Comparison of ENCODE assay signal across 20 cellular contexts in the genomic region with DNA sequence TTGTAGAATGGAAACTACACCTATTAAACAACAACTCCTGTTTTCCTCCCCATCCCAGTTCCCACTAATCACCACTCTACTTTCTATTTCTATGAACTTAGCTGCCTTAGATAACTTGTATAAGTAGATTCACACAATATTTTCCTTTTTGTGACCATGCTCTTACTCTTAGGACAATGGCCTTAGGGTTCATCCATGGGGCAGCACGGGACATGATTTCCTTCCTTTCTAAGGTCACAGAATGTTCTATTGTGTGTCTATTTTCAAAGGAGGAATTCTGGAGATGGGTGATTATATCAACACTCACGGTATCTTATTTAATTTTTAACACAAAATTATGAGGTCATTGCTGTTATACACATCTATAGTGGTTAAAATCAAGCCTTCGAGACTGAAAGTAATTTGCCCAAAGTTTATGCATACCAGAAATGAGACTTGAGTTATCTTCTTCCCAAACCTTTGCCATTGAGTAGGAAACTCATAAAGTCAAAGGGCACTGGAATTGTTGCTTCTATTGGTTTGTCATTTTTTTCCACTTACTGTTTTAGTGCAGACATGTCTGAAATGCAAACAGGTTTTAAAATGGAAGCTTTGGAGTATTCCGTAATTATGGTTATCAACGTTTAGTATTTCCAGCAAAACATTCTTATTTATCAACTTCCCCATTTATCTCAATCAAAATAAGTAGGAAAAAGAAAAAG. TPM values are rescaled to one million over a fixed set of nuclear protein-coding genes. Genes with fewer than 3 reads are reported as not detected.
DNase-seq lines count a peak whose midpoint lies in the region; ATAC-seq, FAIRE-seq and TF ChIP-seq lines count a peak whose summit lies in the region.
"Had no signal": no experiment of that assay in that cellular context is flagged by ENCODE, and none has a peak within 500 bp of the region (broad histone marks: within the 10 kb centered on the region; RNA-seq: fewer than 3 reads in every experiment).

No MANE protein-coding gene starts in this region.

- 57 to 63% methylated on average over 5 of the region's 5 CpGs for WGBS in upper lobe of left lung, 2 donors

- FAIRE-seq in RCC 7860 (lab: Jason Lieb, UNC) (peak; percentile 63), endothelial cell of umbilical vein (lab: Jason Lieb, UNC) (peak; percentile 35)
- FAIRE-seq: D721Med, GM12892, GM19239, H1 had no signal

- dilution Hi-C loops in endothelial cell of umbilical vein (cut with MboI; ENCODE audit: extremely low pct_ligation_motif_present, low sequenced_read_pairs) = no loop called here

- no peaks in the 10 kb centered on the region for H3K9me1 ChIP-seq in endothelial cell of umbilical vein (replicated peaks; ENCODE audit: control insufficient read depth, extremely low read depth, insufficient read depth, low read length)

- H3K79me2 ChIP-seq in endothelial cell of umbilical vein (ENCODE audit: control insufficient read depth, insufficient read depth, low read length) = no peaks in the 10 kb centered on the region

- TF ChIP-seq CTCF in left ventricle myocardium inferior (IDR thresholded peaks at IDR 0.05; ENCODE audit: borderline replicate concordance) (no peak), endothelial cell of umbilical vein (IDR thresholded peaks at IDR 0.05; ENCODE audit: extremely low read depth in 1 of 2, insufficient read depth in 1 of 2, low read depth in 1 of 2, low read length in 2 of 2) (no peak), upper lobe of left lung (IDR thresholded peaks at IDR 0.05) (no peak)

- no TSS peak for BruUV-seq in endothelial cell of umbilical vein (replicated peaks; lab: Mats Ljungman, UMichigan)

- H3K4me1 ChIP-seq in left ventricle myocardium inferior (peaks cover 6% of the 10 kb centered on the region), endothelial cell of umbilical vein (ENCODE audit: control insufficient read depth, extremely low read depth, insufficient read depth, low read length) (peaks cover 13% of the 10 kb centered on the region), upper lobe of left lung (no peaks in the 10 kb centered on the region)
- H3K4me1 ChIP-seq: HAP-1 had no signal

- peak overlapping the region; percentile 1 for H3K4me2 ChIP-seq in endothelial cell of umbilical vein (ENCODE audit: insufficient read depth, low read length)

- CTCF ChIA-PET in endothelial cell of umbilical vein (lab: Charles Lee) = no interaction called here

- H3K4me3 ChIP-seq in left ventricle myocardium inferior = no peak overlapping the region
- no peak overlapping the region for H3K4me3 ChIP-seq in endothelial cell of umbilical vein (replicated peaks in 1 of 3; ENCODE audit: insufficient read depth in 1 of 3, low read depth in 1 of 3, low read length in 3 of 3)
- no peak overlapping the region for H3K4me3 ChIP-seq in upper lobe of left lung
- H3K4me3 ChIP-seq: BLaER1 treated with 17β-estradiol and CSF1 and Interleukin-3, amounts not matched to agents 10 nM and 100 nM; HAP-1 had no signal

- POLR2A ChIA-PET in endothelial cell of umbilical vein (lab: Charles Lee) = no interaction called here

- H3K9ac ChIP-seq in endothelial cell of umbilical vein (replicated peaks; ENCODE audit: extremely low read depth, insufficient read depth, low read length) = no peak overlapping the region
- H3K9ac ChIP-seq: BLaER1 treated with 17β-estradiol and CSF1 and Interleukin-3, amounts not matched to agents 10 nM and 100 nM had no signal

- H3K27ac ChIP-seq in left ventricle myocardium inferior (replicated peaks) (peak overlapping the region; percentile 82), endothelial cell of umbilical vein (ENCODE audit: insufficient read depth, low read depth, low read length) (no peak overlapping the region), upper lobe of left lung (peak overlapping the region in 1 of 4 donors; percentile 48)
- H3K27ac ChIP-seq: BLaER1 treated with 17β-estradiol and CSF1 and Interleukin-3, amounts not matched to agents 10 nM and 100 nM; HL-60 had no signal

- no peaks in the 10 kb centered on the region for H4K20me1 ChIP-seq in endothelial cell of umbilical vein (replicated peaks; ENCODE audit: control insufficient read depth, extremely low read depth, insufficient read depth, low read length)
- H4K20me1 ChIP-seq: BLaER1 treated with 17β-estradiol and CSF1 and Interleukin-3, amounts not matched to agents 10 nM and 100 nM had no signal

- H3K36me3 ChIP-seq in left ventricle myocardium inferior = no peaks in the 10 kb centered on the region
- H3K36me3 ChIP-seq in endothelial cell of umbilical vein (ENCODE audit: control insufficient read depth in 2 of 2, extremely low read depth in 1 of 2, insufficient read depth in 2 of 2, low read length in 2 of 2) = no peaks in the 10 kb centered on the region
- H3K36me3 ChIP-seq in upper lobe of left lung = no peaks in the 10 kb centered on the region
- H3K36me3 ChIP-seq: BLaER1 treated with 17β-estradiol and CSF1 and Interleukin-3, amounts not matched to agents 10 nM and 100 nM; HAP-1 had no signal

- ATAC-seq in Right ventricle myocardium inferior = no peak
- no peak for ATAC-seq in upper lobe of left lung (ENCODE audit: low FRiP score in 2 of 2)
- ATAC-seq in HG02884 (IDR thresholded peaks at IDR 0.05; ENCODE audit: unreplicated experiment) = no peak

- peak overlapping the region; percentile 11 for H2AFZ ChIP-seq in endothelial cell of umbilical vein (ENCODE audit: low read depth, low read length)

- H3K27me3 ChIP-seq in left ventricle myocardium inferior (ENCODE audit: low read depth) = peaks cover 7% of the 10 kb centered on the region
- no peaks in the 10 kb centered on the region for H3K27me3 ChIP-seq in endothelial cell of umbilical vein (ENCODE audit: control insufficient read depth in 2 of 2, insufficient read depth in 2 of 2, low read length in 2 of 2)
- no peaks in the 10 kb centered on the region for H3K27me3 ChIP-seq in upper lobe of left lung
- H3K27me3 ChIP-seq: BLaER1 treated with 17β-estradiol and CSF1 and Interleukin-3, amounts not matched to agents 10 nM and 100 nM had no signal

- DNase-seq in left ventricle myocardium inferior (no peak), Right ventricle myocardium inferior (ENCODE audit: missing footprints) (no peak), RCC 7860 (ENCODE audit: low spot score) (no peak), endothelial cell of umbilical vein (ENCODE audit: low read depth, low spot score) (peak; percentile 30), lung microvascular endothelial cell (ENCODE audit: low read depth in 2 of 2) (peak; percentile 56 to 90), upper lobe of left lung (no peak), D341Med (ENCODE audit: low spot score) (no peak)
- DNase-seq: ACHN; CD4-positive, CD25-positive, alpha-beta regulatory T cell; DMS153; DND-41; GDM1 had no signal

- intact Hi-C loops in left ventricle myocardium inferior (cut with micrococcal nuclease) (no loop called here), Right ventricle myocardium inferior (cut with DNase I) (no loop called here), endothelial cell of umbilical vein (cut with micrococcal nuclease) (no loop called here)

- TF ChIP-seq POLR2A in endothelial cell of umbilical vein (IDR thresholded peaks at IDR 0.05; ENCODE audit: low read depth, low read length) (no peak), upper lobe of left lung (IDR thresholded peaks at IDR 0.05) (no peak)

- TF ChIP-seq EP300 in upper lobe of left lung (IDR thresholded peaks at IDR 0.05) = peak in 2 of 4 donors; percentile 17 to 59

- H3K9me3 ChIP-seq in left ventricle myocardium inferior (replicated peaks) = peaks cover 13% of the 10 kb centered on the region
- no peaks in the 10 kb centered on the region for H3K9me3 ChIP-seq in endothelial cell of umbilical vein (replicated peaks; ENCODE audit: control insufficient read depth, insufficient read depth, low read length)
- H3K9me3 ChIP-seq in upper lobe of left lung = no peaks in the 10 kb centered on the region
- H3K9me3 ChIP-seq: HAP-1 had no signal

TF ChIP-seq in endothelial cell of umbilical vein, 7 proteins besides CTCF, POLR2A, EP300 and RAD21:
- TF ChIP-seq JUN (IDR thresholded peaks at IDR 0.05; ENCODE audit: borderline replicate concordance, insufficient read depth, insufficient read length, low read depth) (no peak), MYC (IDR thresholded peaks at IDR 0.05; ENCODE audit: low read depth, low read length) (no peak), GATA2 (IDR thresholded peaks at IDR 0.05; ENCODE audit: insufficient read depth, insufficient read length, low read depth, low read length) (no peak), EZH2 (IDR thresholded peaks at IDR 0.05; ENCODE audit: borderline replicate concordance, low read depth, low read length, severe bottlenecking) (no peak), POLR2AphosphoS5 (IDR thresholded peaks at IDR 0.05; ENCODE audit: insufficient read depth, low read depth, low read length) (no peak), FOS (IDR thresholded peaks at IDR 0.05; ENCODE audit: borderline replicate concordance, insufficient read depth, low read length) (no peak)
- TF ChIP-seq, protein P1, sequence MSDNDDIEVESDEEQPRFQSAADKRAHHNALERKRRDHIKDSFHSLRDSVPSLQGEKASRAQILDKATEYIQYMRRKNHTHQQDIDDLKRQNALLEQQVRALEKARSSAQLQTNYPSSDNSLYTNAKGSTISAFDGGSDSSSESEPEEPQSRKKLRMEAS (IDR thresholded peaks at IDR 0.05; ENCODE audit: insufficient read depth, insufficient read length) = no peak

RNA-seq across cellular contexts. Expression of a gene that starts 23.6 kb away (rescaled TPM):
- total RNA-seq in left ventricle myocardium inferior (116 TPM), Right ventricle myocardium inferior (140 TPM), endothelial cell of umbilical vein (105 and 107 TPM in 2 replicates), lung microvascular endothelial cell (236 and 362 TPM in 2 replicates), upper lobe of left lung (100 to 1,000 TPM in 4 of 6 donors, 10 to 100 TPM in 2; 71.4 to 198 (median 144) TPM)
- polyA plus RNA-seq in endothelial cell of umbilical vein = 70.0 and 98.4 TPM in 2 replicates
- polyA plus RNA-seq in endothelial cell of umbilical vein (2011; cell fraction: cytosol; rRNA removed) = 119 and 131 TPM in 2 replicates
- 54.4 and 74.6 TPM in 2 replicates for polyA plus RNA-seq in endothelial cell of umbilical vein (2011; cell fraction: nucleus; rRNA removed)
- 159 and 194 TPM in 2 replicates for polyA plus RNA-seq in endothelial cell of umbilical vein (2012)
- 47.3 and 62.3 TPM in 2 replicates for polyA minus RNA-seq in endothelial cell of umbilical vein
- 27.0 TPM for polyA minus RNA-seq in endothelial cell of umbilical vein (2011; cell fraction: cytosol; rRNA and poly(A)+ RNA removed)
- polyA minus RNA-seq in endothelial cell of umbilical vein (2011; cell fraction: nucleus; rRNA and poly(A)+ RNA removed) = 8.8 and 14.3 TPM in 2 replicates

Comparison
In these comparisons a context has a peak if more than half of its experiments do, and no peak if none do; other contexts are left out.
1. DNase-seq: peak in endothelial cell of umbilical vein (single experiment) and lung microvascular endothelial cell (2 of 2); none in left ventricle myocardium inferior (single experiment), Right ventricle myocardium inferior (single experiment), RCC 7860 (single experiment), upper lobe of left lung (0 of 2) and D341Med (single experiment).